In genomic region chr7:26198133-26198780, GRCh38 we compare ENCODE assay signal across 1 cellular context.
TF ChIP-seq lines count a peak whose summit lies in the region.

No MANE protein-coding gene starts in this region.

TF ChIP-seq in K562, 482 proteins besides CTCF, POLR2A, EP300 and RAD21 (continued from another document):
- TF ChIP-seq ZNF398 (CRISPR knock-in tag; IDR thresholded peaks at IDR 0.05) (no peak), PRDM10 (IDR thresholded peaks at IDR 0.05; ENCODE audit: partially characterized antibody) (no peak), SETDB1 (IDR thresholded peaks at IDR 0.05; ENCODE audit: low read length) (no peak), ZZZ3 (IDR thresholded peaks at IDR 0.05) (no peak), BRD9 (IDR thresholded peaks at IDR 0.05; ENCODE audit: low read depth, partially characterized antibody) (no peak), RBM34 (IDR thresholded peaks at IDR 0.05; ENCODE audit: borderline replicate concordance, insufficient read depth, low read length) (no peak), KAT2B (IDR thresholded peaks at IDR 0.05; ENCODE audit: low read depth, low read length) (no peak), RBM25 (IDR thresholded peaks at IDR 0.05; ENCODE audit: low read depth, low read length, severe bottlenecking) (no peak), ELK1 (CRISPR knock-in tag; IDR thresholded peaks at IDR 0.05) (no peak), POLR2AphosphoS2 (IDR thresholded peaks at IDR 0.05; ENCODE audit: low read length) (no peak), RFX1 (IDR thresholded peaks at IDR 0.05) (no peak), ZKSCAN8 (CRISPR knock-in tag; IDR thresholded peaks at IDR 0.05) (no peak), SNIP1 (IDR thresholded peaks at IDR 0.05; ENCODE audit: low read depth) (no peak), PYGO2 (tag; IDR thresholded peaks at IDR 0.05) (no peak), ZNF507 (tag; conservative IDR thresholded peaks at IDR 0.05) (no peak), MYC (IDR thresholded peaks at IDR 0.05; ENCODE audit: low read depth, low read length) (peak; percentile 29; the same call in 1 of the 2 replicates), MYC (CRISPR knock-in tag; IDR thresholded peaks at IDR 0.05; ENCODE audit: borderline replicate concordance, low read depth) (no peak), CBFB (CRISPR knock-in tag; IDR thresholded peaks at IDR 0.05) (no peak), HMGN3 (IDR thresholded peaks at IDR 0.05; ENCODE audit: borderline replicate concordance, extremely low read depth, insufficient read length, low read depth, low read length) (no peak), NCOR1 (IDR thresholded peaks at IDR 0.05) (no peak), MAZ (CRISPR knock-in tag; conservative IDR thresholded peaks at IDR 0.05 in 1 of 2, IDR thresholded peaks at IDR 0.05 in 1 of 2) (peak in 1 of 2 experiments; percentile 34; a peak in 1 of 4 replicates), RBM17 (IDR thresholded peaks at IDR 0.05; ENCODE audit: borderline replicate concordance, low read depth, low read length) (no peak), ZC3H8 (IDR thresholded peaks at IDR 0.05) (no peak), MCM7 (IDR thresholded peaks at IDR 0.05) (no peak), ZNF253 (CRISPR knock-in tag; conservative IDR thresholded peaks at IDR 0.05) (no peak), E2F3 (CRISPR knock-in tag; IDR thresholded peaks at IDR 0.05) (no peak), ZFP30 (CRISPR knock-in tag; IDR thresholded peaks at IDR 0.05; ENCODE audit: borderline replicate concordance) (no peak), ZNF143 (CRISPR knock-in tag; IDR thresholded peaks at IDR 0.05) (no peak), TEAD2 (tag; IDR thresholded peaks at IDR 0.05) (no peak), SLC30A9 (CRISPR knock-in tag; IDR thresholded peaks at IDR 0.05) (no peak), HOXB6 (CRISPR knock-in tag; IDR thresholded peaks at IDR 0.05; ENCODE audit: borderline replicate concordance) (no peak), KDM1A (IDR thresholded peaks at IDR 0.05) (no peak), MECOM (CRISPR knock-in tag; IDR thresholded peaks at IDR 0.05) (no peak), NR2C1 (IDR thresholded peaks at IDR 0.05) (no peak), NR2C1 (tag; IDR thresholded peaks at IDR 0.05) (no peak), FOXP1 (CRISPR knock-in tag; IDR thresholded peaks at IDR 0.05) (no peak), FUS (optimal IDR thresholded peaks at IDR 0.05; ENCODE audit: low read depth, low read length) (peak; percentile 27), ZNF165 (CRISPR knock-in tag; IDR thresholded peaks at IDR 0.05; ENCODE audit: borderline replicate concordance) (no peak), ZNF217 (CRISPR knock-in tag; IDR thresholded peaks at IDR 0.05) (no peak), ZNF668 (CRISPR knock-in tag; IDR thresholded peaks at IDR 0.05) (no peak), ZNF184 (CRISPR knock-in tag; IDR thresholded peaks at IDR 0.05) (no peak), ZNF444 (CRISPR knock-in tag; IDR thresholded peaks at IDR 0.05) (no peak), HES1 (IDR thresholded peaks at IDR 0.05; ENCODE audit: low read depth) (no peak), ZNF561 (CRISPR knock-in tag; conservative IDR thresholded peaks at IDR 0.05) (no peak), PHF8 (IDR thresholded peaks at IDR 0.05; ENCODE audit: borderline replicate concordance, low read length) (no peak), HDAC1 (IDR thresholded peaks at IDR 0.05) (0 out of 4 replicates have a peak, but pooled peaks of 1 of the 2 experiments have one; percentile 17), TCF7 (IDR thresholded peaks at IDR 0.05; ENCODE audit: borderline replicate concordance) (no peak), MTA2 (IDR thresholded peaks at IDR 0.05; ENCODE audit: low read depth) (no peak), CBX2 (IDR thresholded peaks at IDR 0.05; ENCODE audit: insufficient read depth, low read length, poor library complexity, severe bottlenecking) (no peak), SNRNP70 (optimal IDR thresholded peaks at IDR 0.05; ENCODE audit: low read depth, low read length) (no peak), PCBP1 (IDR thresholded peaks at IDR 0.05; ENCODE audit: low read depth, low read length, poor library complexity, severe bottlenecking) (no peak), NR0B1 (IDR thresholded peaks at IDR 0.05; ENCODE audit: partially characterized antibody) (no peak), ZNF263 (CRISPR knock-in tag; IDR thresholded peaks at IDR 0.05; ENCODE audit: borderline replicate concordance) (no peak), SAFB2 (IDR thresholded peaks at IDR 0.05; ENCODE audit: borderline replicate concordance, low read depth, low read length, severe bottlenecking) (no peak), RBFOX2 (IDR thresholded peaks at IDR 0.05; ENCODE audit: low read depth, low read length) (peak; percentile 78)
- TF ChIP-seq, protein P1, sequence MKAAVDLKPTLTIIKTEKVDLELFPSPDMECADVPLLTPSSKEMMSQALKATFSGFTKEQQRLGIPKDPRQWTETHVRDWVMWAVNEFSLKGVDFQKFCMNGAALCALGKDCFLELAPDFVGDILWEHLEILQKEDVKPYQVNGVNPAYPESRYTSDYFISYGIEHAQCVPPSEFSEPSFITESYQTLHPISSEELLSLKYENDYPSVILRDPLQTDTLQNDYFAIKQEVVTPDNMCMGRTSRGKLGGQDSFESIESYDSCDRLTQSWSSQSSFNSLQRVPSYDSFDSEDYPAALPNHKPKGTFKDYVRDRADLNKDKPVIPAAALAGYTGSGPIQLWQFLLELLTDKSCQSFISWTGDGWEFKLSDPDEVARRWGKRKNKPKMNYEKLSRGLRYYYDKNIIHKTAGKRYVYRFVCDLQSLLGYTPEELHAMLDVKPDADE (conservative IDR thresholded peaks at IDR 0.05; ENCODE audit: control insufficient read depth, low read depth, low read length), result no peak
- TF ChIP-seq, protein P2, sequence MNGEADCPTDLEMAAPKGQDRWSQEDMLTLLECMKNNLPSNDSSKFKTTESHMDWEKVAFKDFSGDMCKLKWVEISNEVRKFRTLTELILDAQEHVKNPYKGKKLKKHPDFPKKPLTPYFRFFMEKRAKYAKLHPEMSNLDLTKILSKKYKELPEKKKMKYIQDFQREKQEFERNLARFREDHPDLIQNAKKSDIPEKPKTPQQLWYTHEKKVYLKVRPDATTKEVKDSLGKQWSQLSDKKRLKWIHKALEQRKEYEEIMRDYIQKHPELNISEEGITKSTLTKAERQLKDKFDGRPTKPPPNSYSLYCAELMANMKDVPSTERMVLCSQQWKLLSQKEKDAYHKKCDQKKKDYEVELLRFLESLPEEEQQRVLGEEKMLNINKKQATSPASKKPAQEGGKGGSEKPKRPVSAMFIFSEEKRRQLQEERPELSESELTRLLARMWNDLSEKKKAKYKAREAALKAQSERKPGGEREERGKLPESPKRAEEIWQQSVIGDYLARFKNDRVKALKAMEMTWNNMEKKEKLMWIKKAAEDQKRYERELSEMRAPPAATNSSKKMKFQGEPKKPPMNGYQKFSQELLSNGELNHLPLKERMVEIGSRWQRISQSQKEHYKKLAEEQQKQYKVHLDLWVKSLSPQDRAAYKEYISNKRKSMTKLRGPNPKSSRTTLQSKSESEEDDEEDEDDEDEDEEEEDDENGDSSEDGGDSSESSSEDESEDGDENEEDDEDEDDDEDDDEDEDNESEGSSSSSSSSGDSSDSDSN (IDR thresholded peaks at IDR 0.05; ENCODE audit: borderline replicate concordance in 1 of 2, low read depth in 2 of 2, low read length in 2 of 2), result no peak
- TF ChIP-seq, protein P3, sequence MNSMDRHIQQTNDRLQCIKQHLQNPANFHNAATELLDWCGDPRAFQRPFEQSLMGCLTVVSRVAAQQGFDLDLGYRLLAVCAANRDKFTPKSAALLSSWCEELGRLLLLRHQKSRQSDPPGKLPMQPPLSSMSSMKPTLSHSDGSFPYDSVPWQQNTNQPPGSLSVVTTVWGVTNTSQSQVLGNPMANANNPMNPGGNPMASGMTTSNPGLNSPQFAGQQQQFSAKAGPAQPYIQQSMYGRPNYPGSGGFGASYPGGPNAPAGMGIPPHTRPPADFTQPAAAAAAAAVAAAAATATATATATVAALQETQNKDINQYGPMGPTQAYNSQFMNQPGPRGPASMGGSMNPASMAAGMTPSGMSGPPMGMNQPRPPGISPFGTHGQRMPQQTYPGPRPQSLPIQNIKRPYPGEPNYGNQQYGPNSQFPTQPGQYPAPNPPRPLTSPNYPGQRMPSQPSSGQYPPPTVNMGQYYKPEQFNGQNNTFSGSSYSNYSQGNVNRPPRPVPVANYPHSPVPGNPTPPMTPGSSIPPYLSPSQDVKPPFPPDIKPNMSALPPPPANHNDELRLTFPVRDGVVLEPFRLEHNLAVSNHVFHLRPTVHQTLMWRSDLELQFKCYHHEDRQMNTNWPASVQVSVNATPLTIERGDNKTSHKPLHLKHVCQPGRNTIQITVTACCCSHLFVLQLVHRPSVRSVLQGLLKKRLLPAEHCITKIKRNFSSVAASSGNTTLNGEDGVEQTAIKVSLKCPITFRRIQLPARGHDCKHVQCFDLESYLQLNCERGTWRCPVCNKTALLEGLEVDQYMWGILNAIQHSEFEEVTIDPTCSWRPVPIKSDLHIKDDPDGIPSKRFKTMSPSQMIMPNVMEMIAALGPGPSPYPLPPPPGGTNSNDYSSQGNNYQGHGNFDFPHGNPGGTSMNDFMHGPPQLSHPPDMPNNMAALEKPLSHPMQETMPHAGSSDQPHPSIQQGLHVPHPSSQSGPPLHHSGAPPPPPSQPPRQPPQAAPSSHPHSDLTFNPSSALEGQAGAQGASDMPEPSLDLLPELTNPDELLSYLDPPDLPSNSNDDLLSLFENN (IDR thresholded peaks at IDR 0.05; ENCODE audit: low read depth in 2 of 2, low read length in 2 of 2), result no peak
- TF ChIP-seq, protein P4, sequence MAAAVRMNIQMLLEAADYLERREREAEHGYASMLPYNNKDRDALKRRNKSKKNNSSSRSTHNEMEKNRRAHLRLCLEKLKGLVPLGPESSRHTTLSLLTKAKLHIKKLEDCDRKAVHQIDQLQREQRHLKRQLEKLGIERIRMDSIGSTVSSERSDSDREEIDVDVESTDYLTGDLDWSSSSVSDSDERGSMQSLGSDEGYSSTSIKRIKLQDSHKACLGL (CRISPR knock-in tag; IDR thresholded peaks at IDR 0.05; ENCODE audit: borderline replicate concordance, poor library complexity, severe bottlenecking), result no peak
- TF ChIP-seq, protein P5, sequence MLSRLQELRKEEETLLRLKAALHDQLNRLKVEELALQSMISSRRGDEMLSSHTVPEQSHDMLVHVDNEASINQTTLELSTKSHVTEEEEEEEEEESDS (CRISPR knock-in tag; IDR thresholded peaks at IDR 0.05), result no peak
